In the genomic region with DNA sequence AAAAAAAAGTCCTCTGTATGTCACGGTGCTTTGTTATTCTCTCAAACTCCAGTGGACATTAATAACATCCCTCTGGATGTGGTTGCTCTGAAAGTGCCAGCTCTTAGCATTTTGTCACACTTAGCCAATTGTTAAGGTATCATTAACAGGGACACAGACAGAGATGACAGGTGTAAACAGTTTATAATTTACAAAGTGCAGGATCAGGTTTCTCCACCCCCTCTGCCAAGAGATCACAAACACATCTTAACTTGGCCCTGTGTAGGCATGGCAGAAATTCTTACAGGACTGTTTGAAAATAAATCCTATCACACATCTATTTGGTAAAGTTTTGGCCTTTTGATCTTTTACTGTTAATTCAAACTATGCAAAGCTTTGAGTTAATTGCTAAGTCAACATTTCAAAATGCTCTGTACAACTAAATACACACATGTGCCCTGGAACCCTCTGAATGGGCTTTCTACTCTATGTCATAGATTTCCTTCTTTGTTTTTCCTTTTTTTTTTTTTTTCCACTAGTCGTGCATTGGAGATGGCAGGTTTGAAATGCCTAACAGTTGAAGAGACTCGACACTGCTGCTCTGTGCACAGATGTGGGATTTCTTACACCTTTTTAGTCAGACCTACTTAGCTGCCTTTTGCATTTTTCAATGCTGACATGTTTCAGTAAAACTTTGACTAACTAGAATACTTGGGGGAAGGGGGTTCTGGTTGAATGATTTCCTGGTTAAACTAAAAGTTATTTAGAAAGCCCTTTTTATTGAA, we compare ENCODE assay signal across 1 cellular context.
TF ChIP-seq lines count a peak whose summit lies in the region.

No MANE protein-coding gene starts in this region.

TF ChIP-seq in HepG2, 621 proteins besides CTCF, POLR2A, EP300 and RAD21 (continued from another document and continues in another):
- TF ChIP-seq BCL3 (CRISPR knock-in tag; IDR thresholded peaks at IDR 0.05) (no peak), HMGXB4 (CRISPR knock-in tag; IDR thresholded peaks at IDR 0.05; ENCODE audit: borderline replicate concordance in 1 of 2, low read depth in 1 of 2) (no peak), HDAC2 (CRISPR knock-in tag; IDR thresholded peaks at IDR 0.05) (peak; percentile 97), KDM5A (IDR thresholded peaks at IDR 0.05; ENCODE audit: borderline replicate concordance, low read length) (no peak), IKZF5 (CRISPR knock-in tag; IDR thresholded peaks at IDR 0.05) (peak; percentile 28; the same call in 1 of the 2 replicates), ONECUT2 (CRISPR knock-in tag; IDR thresholded peaks at IDR 0.05) (peak; percentile 21; the same call in 1 of the 2 replicates), IRF9 (CRISPR knock-in tag; IDR thresholded peaks at IDR 0.05; ENCODE audit: borderline replicate concordance) (no peak), MAZ (IDR thresholded peaks at IDR 0.05; ENCODE audit: borderline replicate concordance, low read depth, low read length) (no peak), MAZ (CRISPR knock-in tag; IDR thresholded peaks at IDR 0.05; ENCODE audit: low read depth) (no peak), FOXP1 (IDR thresholded peaks at IDR 0.05) (peak; percentile 70), FOXP1 (CRISPR knock-in tag; IDR thresholded peaks at IDR 0.05) (peak; percentile 97), KLF16 (CRISPR knock-in tag; IDR thresholded peaks at IDR 0.05) (peak in 1 of 2 experiments; percentile 79; a peak in 2 of 4 replicates), ATF7 (IDR thresholded peaks at IDR 0.05) (peak; percentile 71), ATF7 (CRISPR knock-in tag; IDR thresholded peaks at IDR 0.05) (no peak), MATR3 (CRISPR knock-in tag; IDR thresholded peaks at IDR 0.05) (no peak), ZNF703 (CRISPR knock-in tag; IDR thresholded peaks at IDR 0.05; ENCODE audit: borderline replicate concordance) (peak; percentile 95), RERE (CRISPR knock-in tag; IDR thresholded peaks at IDR 0.05; ENCODE audit: low read depth) (peak; percentile 98), FIP1L1 (IDR thresholded peaks at IDR 0.05; ENCODE audit: borderline replicate concordance, insufficient read depth, low read depth, low read length) (no peak), DR1 (CRISPR knock-in tag; IDR thresholded peaks at IDR 0.05) (0 out of 2 replicates have a peak, but pooled peaks have one; percentile 32), THAP11 (CRISPR knock-in tag; IDR thresholded peaks at IDR 0.05) (peak; percentile 55), ZNF891 (CRISPR knock-in tag; IDR thresholded peaks at IDR 0.05) (no peak), JUNB (CRISPR knock-in tag; IDR thresholded peaks at IDR 0.05; ENCODE audit: borderline replicate concordance) (no peak), MLLT10 (CRISPR knock-in tag; IDR thresholded peaks at IDR 0.05) (no peak), BATF2 (CRISPR knock-in tag; IDR thresholded peaks at IDR 0.05) (no peak), ZNF180 (CRISPR knock-in tag; IDR thresholded peaks at IDR 0.05; ENCODE audit: borderline replicate concordance, low read depth) (no peak), ZNF761 (CRISPR knock-in tag; conservative IDR thresholded peaks at IDR 0.05) (no peak), ZFP62 (CRISPR knock-in tag; IDR thresholded peaks at IDR 0.05) (no peak), SIN3A (IDR thresholded peaks at IDR 0.05; ENCODE audit: borderline replicate concordance, low read depth, low read length) (no peak), ZNF263 (CRISPR knock-in tag; IDR thresholded peaks at IDR 0.05) (no peak), ZNF639 (CRISPR knock-in tag; conservative IDR thresholded peaks at IDR 0.05) (no peak), MED13 (CRISPR knock-in tag; IDR thresholded peaks at IDR 0.05) (no peak), KAT2B (IDR thresholded peaks at IDR 0.05; ENCODE audit: borderline replicate concordance, low read depth, low read length) (no peak), PRMT3 (CRISPR knock-in tag; IDR thresholded peaks at IDR 0.05; ENCODE audit: borderline replicate concordance, low read depth) (no peak), U2AF2 (IDR thresholded peaks at IDR 0.05; ENCODE audit: low read depth, low read length) (no peak), ZNF33A (CRISPR knock-in tag; IDR thresholded peaks at IDR 0.05; ENCODE audit: borderline replicate concordance) (no peak), POGZ (CRISPR knock-in tag; IDR thresholded peaks at IDR 0.05) (0 out of 2 replicates have a peak, but pooled peaks have one; percentile 57)
- TF ChIP-seq, protein P1, sequence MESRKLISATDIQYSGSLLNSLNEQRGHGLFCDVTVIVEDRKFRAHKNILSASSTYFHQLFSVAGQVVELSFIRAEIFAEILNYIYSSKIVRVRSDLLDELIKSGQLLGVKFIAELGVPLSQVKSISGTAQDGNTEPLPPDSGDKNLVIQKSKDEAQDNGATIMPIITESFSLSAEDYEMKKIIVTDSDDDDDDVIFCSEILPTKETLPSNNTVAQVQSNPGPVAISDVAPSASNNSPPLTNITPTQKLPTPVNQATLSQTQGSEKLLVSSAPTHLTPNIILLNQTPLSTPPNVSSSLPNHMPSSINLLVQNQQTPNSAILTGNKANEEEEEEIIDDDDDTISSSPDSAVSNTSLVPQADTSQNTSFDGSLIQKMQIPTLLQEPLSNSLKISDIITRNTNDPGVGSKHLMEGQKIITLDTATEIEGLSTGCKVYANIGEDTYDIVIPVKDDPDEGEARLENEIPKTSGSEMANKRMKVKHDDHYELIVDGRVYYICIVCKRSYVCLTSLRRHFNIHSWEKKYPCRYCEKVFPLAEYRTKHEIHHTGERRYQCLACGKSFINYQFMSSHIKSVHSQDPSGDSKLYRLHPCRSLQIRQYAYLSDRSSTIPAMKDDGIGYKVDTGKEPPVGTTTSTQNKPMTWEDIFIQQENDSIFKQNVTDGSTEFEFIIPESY (CRISPR knock-in tag; IDR thresholded peaks at IDR 0.05) = no peak
- TF ChIP-seq, protein P2, sequence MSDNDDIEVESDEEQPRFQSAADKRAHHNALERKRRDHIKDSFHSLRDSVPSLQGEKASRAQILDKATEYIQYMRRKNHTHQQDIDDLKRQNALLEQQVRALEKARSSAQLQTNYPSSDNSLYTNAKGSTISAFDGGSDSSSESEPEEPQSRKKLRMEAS (IDR thresholded peaks at IDR 0.05) = peak; percentile 64; the same call in 1 of the 2 replicates
- TF ChIP-seq, protein P3, sequence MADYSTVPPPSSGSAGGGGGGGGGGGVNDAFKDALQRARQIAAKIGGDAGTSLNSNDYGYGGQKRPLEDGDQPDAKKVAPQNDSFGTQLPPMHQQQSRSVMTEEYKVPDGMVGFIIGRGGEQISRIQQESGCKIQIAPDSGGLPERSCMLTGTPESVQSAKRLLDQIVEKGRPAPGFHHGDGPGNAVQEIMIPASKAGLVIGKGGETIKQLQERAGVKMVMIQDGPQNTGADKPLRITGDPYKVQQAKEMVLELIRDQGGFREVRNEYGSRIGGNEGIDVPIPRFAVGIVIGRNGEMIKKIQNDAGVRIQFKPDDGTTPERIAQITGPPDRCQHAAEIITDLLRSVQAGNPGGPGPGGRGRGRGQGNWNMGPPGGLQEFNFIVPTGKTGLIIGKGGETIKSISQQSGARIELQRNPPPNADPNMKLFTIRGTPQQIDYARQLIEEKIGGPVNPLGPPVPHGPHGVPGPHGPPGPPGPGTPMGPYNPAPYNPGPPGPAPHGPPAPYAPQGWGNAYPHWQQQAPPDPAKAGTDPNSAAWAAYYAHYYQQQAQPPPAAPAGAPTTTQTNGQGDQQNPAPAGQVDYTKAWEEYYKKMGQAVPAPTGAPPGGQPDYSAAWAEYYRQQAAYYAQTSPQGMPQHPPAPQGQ (CRISPR knock-in tag; IDR thresholded peaks at IDR 0.05; ENCODE audit: borderline replicate concordance) = no peak
- TF ChIP-seq, protein P4, sequence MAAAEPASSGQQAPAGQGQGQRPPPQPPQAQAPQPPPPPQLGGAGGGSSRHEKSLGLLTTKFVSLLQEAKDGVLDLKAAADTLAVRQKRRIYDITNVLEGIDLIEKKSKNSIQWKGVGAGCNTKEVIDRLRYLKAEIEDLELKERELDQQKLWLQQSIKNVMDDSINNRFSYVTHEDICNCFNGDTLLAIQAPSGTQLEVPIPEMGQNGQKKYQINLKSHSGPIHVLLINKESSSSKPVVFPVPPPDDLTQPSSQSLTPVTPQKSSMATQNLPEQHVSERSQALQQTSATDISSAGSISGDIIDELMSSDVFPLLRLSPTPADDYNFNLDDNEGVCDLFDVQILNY (CRISPR knock-in tag; conservative IDR thresholded peaks at IDR 0.05) = no peak
